21 cellular contexts compared by ENCODE assay signal in genomic region chr15:61383421-61383820, GRCh38.
DNase-seq lines count a peak whose midpoint lies in the region; ATAC-seq and TF ChIP-seq lines count a peak whose summit lies in the region.
"Had no signal": no experiment of that assay in that cellular context is flagged by ENCODE, and none has a peak within 500 bp of the region (broad histone marks: within the 10 kb centered on the region; RNA-seq: fewer than 3 reads in every experiment).

No MANE protein-coding gene starts in this region.

- H3K36me3 Mint-ChIP-seq in progenitor cell of endocrine pancreas (ENCODE audit: insufficient read depth) = no peaks in the 10 kb centered on the region
- no peaks in the 10 kb centered on the region for H3K36me3 Mint-ChIP-seq in CD8-positive, alpha-beta T cell

- H3K36me3 ChIP-seq in ACC112 (ENCODE audit: insufficient read depth, low read length) (no peaks in the 10 kb centered on the region), PC-9 (ENCODE audit: low read depth) (no peaks in the 10 kb centered on the region)
- H3K36me3 ChIP-seq in CD8-positive, alpha-beta T cell (ENCODE audit: insufficient read depth, low read length) = no peaks in the 10 kb centered on the region
- H3K36me3 ChIP-seq: uterus had no signal

- no peaks in the 10 kb centered on the region for H3K9me2 ChIP-seq in PC-9 (ENCODE audit: insufficient read depth)

- H3K27me3 Mint-ChIP-seq in progenitor cell of endocrine pancreas = no peaks in the 10 kb centered on the region
- peaks cover 8% of the 10 kb centered on the region for H3K27me3 Mint-ChIP-seq in CD8-positive, alpha-beta T cell (ENCODE audit: low read depth)

- intact Hi-C loops in PC-9 (cut with micrococcal nuclease; ENCODE audit: unreplicated experiment) = no loop called here
- intact Hi-C loops in CD8-positive, alpha-beta T cell (cut with DNase I, micrococcal nuclease) = no loop called here

- H4K20me1 ChIP-seq in PC-9 (ENCODE audit: insufficient read depth) = no peaks in the 10 kb centered on the region

- no peaks in the 10 kb centered on the region for H3K27me3 ChIP-seq in ACC112 (ENCODE audit: insufficient read depth, low read length)
- H3K27me3 ChIP-seq in PC-9 (ENCODE audit: insufficient read depth, low read depth) = peaks cover 14% of the 10 kb centered on the region; the same call in 1 of the 2 replicates
- no peaks in the 10 kb centered on the region for H3K27me3 ChIP-seq in CD8-positive, alpha-beta T cell (ENCODE audit: insufficient read depth, low read length)
- H3K27me3 ChIP-seq: uterus had no signal

- peaks cover 4% of the 10 kb centered on the region for H3K9me3 Mint-ChIP-seq in progenitor cell of endocrine pancreas (ENCODE audit: low read depth)
- H3K9me3 Mint-ChIP-seq in CD8-positive, alpha-beta T cell = peaks cover 2% of the 10 kb centered on the region

- ATAC-seq in CD8-positive, alpha-beta T cell = no peak
- ATAC-seq: A549, PC-3 had no signal

- peak overlapping the region; percentile 89 for H3K27ac ChIP-seq in ACC112 (ENCODE audit: low read depth, low read length)
- H3K27ac ChIP-seq in PC-9 = no peak overlapping the region
- no peak overlapping the region for H3K27ac ChIP-seq in CD8-positive, alpha-beta T cell (ENCODE audit: low read depth, low read length)
- H3K27ac ChIP-seq: A549, SK-N-MC, uterus had no signal

- DNase-seq in GM04504 (ENCODE audit: low read depth) = peak; percentile 87
- peak; percentile 9 for DNase-seq in astrocyte of the hippocampus (ENCODE audit: low read depth, low spot score)
- DNase-seq in hepatic stellate cell (ENCODE audit: low spot score) = peak; percentile 2
- DNase-seq in activated CD8-positive, alpha-beta memory T cell treated with anti-CD3 and anti-CD28 coated beads for 24 hours = no peak
- DNase-seq in progenitor cell of endocrine pancreas (ENCODE audit: low spot score, unreplicated experiment) = no peak
- DNase-seq in PC-9 = no peak
- no peak for DNase-seq in CD8-positive, alpha-beta T cell
- DNase-seq: activated CD4-positive, alpha-beta T cell treated with anti-CD3 and anti-CD28 coated beads for 1 hour; activated effector memory CD4-positive, alpha-beta T cell treated with Interleukin-2 at 50 U/mL for 16 hours; amygdala; glutamatergic neuron; GOT3; NCI-H1417 treated with DMSO at 0.1 percent for 48 hours; NCI-H748 treated with DMSO at 0.1 percent for 48 hours; PC-3; T-helper 9 cell; uterus had no signal

- TF ChIP-seq CTCF in progenitor cell of endocrine pancreas (IDR thresholded peaks at IDR 0.05; ENCODE audit: unreplicated experiment) (no peak), PC-9 (conservative IDR thresholded peaks at IDR 0.05) (no peak)
- no peak for TF ChIP-seq CTCF in CD8-positive, alpha-beta T cell (IDR thresholded peaks at IDR 0.05)

- H2AFZ ChIP-seq in ACC112 (ENCODE audit: low read length, unreplicated experiment) (peak overlapping the region; percentile 73), PC-9 (no peak overlapping the region)

- H3K4me3 ChIP-seq in ACC112 (ENCODE audit: low read depth, low read length) (peak overlapping the region; percentile 31; the same call in 1 of the 2 replicates), PC-9 (no peak overlapping the region)
- no peak overlapping the region for H3K4me3 ChIP-seq in CD8-positive, alpha-beta T cell (ENCODE audit: low read depth, low read length)
- H3K4me3 ChIP-seq: A549, SK-N-MC, uterus had no signal

- H3K4me1 ChIP-seq in ACC112 (ENCODE audit: control insufficient read depth, insufficient read depth, low read length, unreplicated experiment) = peaks cover 9% of the 10 kb centered on the region
- H3K4me1 ChIP-seq in PC-9 (replicated peaks; ENCODE audit: insufficient read depth) = no peaks in the 10 kb centered on the region
- H3K4me1 ChIP-seq in CD8-positive, alpha-beta T cell (ENCODE audit: insufficient read depth, low read length) = no peaks in the 10 kb centered on the region
- H3K4me1 ChIP-seq: A549, uterus had no signal

- POLR2A ChIA-PET in PC-9 (lab: Charles Lee; ENCODE audit: unreplicated experiment) = no interaction called here
- POLR2A ChIA-PET in CD8-positive, alpha-beta T cell (lab: Charles Lee) = no interaction called here

- no TSS peak for BruUV-seq in PC-9 (replicated peaks; lab: Mats Ljungman, UMichigan)

- no peaks in the 10 kb centered on the region for H3F3A ChIP-seq in PC-9 (ENCODE audit: insufficient read depth, low read depth)

- no peaks in the 10 kb centered on the region for H3K79me2 ChIP-seq in ACC112 (ENCODE audit: control insufficient read depth, insufficient read depth, low read length, unreplicated experiment)
- no peaks in the 10 kb centered on the region for H3K79me2 ChIP-seq in PC-9 (ENCODE audit: low read depth)

- no peak overlapping the region for H3K27ac Mint-ChIP-seq in progenitor cell of endocrine pancreas
- H3K27ac Mint-ChIP-seq in CD8-positive, alpha-beta T cell = no peak overlapping the region
- H3K27ac Mint-ChIP-seq: nephron had no signal

- no peak overlapping the region for H3K4me2 ChIP-seq in PC-9
- H3K4me2 ChIP-seq: A549 had no signal

- CTCF ChIA-PET in PC-9 (lab: Charles Lee) = no interaction called here
- CTCF ChIA-PET in CD8-positive, alpha-beta T cell (lab: Charles Lee) = no interaction called here

- H3K9me3 ChIP-seq in PC-9 (ENCODE audit: insufficient read depth, low read depth) = no peaks in the 10 kb centered on the region
- H3K9me3 ChIP-seq in CD8-positive, alpha-beta T cell (ENCODE audit: low read length) = no peaks in the 10 kb centered on the region
- H3K9me3 ChIP-seq: A549, uterus had no signal

- no peaks in the 10 kb centered on the region for H3K4me1 Mint-ChIP-seq in progenitor cell of endocrine pancreas (ENCODE audit: low read depth)
- no peaks in the 10 kb centered on the region for H3K4me1 Mint-ChIP-seq in CD8-positive, alpha-beta T cell (ENCODE audit: low read depth)
- H3K4me1 Mint-ChIP-seq: nephron had no signal

- H3K4me3 Mint-ChIP-seq in progenitor cell of endocrine pancreas (ENCODE audit: low read depth) = no peak overlapping the region
- H3K4me3 Mint-ChIP-seq in CD8-positive, alpha-beta T cell = no peak overlapping the region
- H3K4me3 Mint-ChIP-seq: nephron had no signal

Comparison
In these comparisons a context has a peak if more than half of its experiments do, and no peak if none do; other contexts are left out.
1. DNase-seq: peak in GM04504 (single experiment), astrocyte of the hippocampus (single experiment) and hepatic stellate cell (single experiment); none in activated CD8-positive, alpha-beta memory T cell treated with anti-CD3 and anti-CD28 coated beads for 24 hours (single experiment), progenitor cell of endocrine pancreas (single experiment), PC-9 (0 of 2) and CD8-positive, alpha-beta T cell (0 of 7).